ENCODE assay signal across 1 cellular context in genomic region chr19:18441804-18442788, GRCh38.
A peak's percentile ranks its signal among the peaks of the same experiment; 100 is the strongest.
TF ChIP-seq lines count a peak whose summit lies in the region.

No MANE protein-coding gene starts in this region.

TF ChIP-seq in HepG2, 621 proteins besides CTCF, POLR2A, EP300 and RAD21:
- TF ChIP-seq HDAC1 (CRISPR knock-in tag; IDR thresholded peaks at IDR 0.05) (peak; percentile 7; the same call in 1 of the 2 replicates), ZNF724P (CRISPR knock-in tag; IDR thresholded peaks at IDR 0.05; ENCODE audit: borderline replicate concordance) (no peak), CBX2 (IDR thresholded peaks at IDR 0.05; ENCODE audit: low read depth, low read length) (no peak), CBX2 (CRISPR knock-in tag; IDR thresholded peaks at IDR 0.05; ENCODE audit: low read depth) (no peak), CHD4 (IDR thresholded peaks at IDR 0.05; ENCODE audit: borderline replicate concordance, low read length) (0 out of 2 replicates have a peak, but pooled peaks have one; percentile 54), ZNF646 (CRISPR knock-in tag; IDR thresholded peaks at IDR 0.05) (peak; percentile 99), ZSCAN22 (CRISPR knock-in tag; IDR thresholded peaks at IDR 0.05) (no peak), MTERF4 (CRISPR knock-in tag; IDR thresholded peaks at IDR 0.05) (no peak), BRCA1 (CRISPR knock-in tag; IDR thresholded peaks at IDR 0.05) (no peak), NFIB (CRISPR knock-in tag; IDR thresholded peaks at IDR 0.05; ENCODE audit: borderline replicate concordance) (no peak), MIER2 (CRISPR knock-in tag; IDR thresholded peaks at IDR 0.05) (no peak), ZNF432 (CRISPR knock-in tag; IDR thresholded peaks at IDR 0.05; ENCODE audit: borderline replicate concordance) (no peak), ZNF138 (CRISPR knock-in tag; IDR thresholded peaks at IDR 0.05; ENCODE audit: low read depth) (no peak), FOXA1 (IDR thresholded peaks at IDR 0.05) (no peak), FOXA1 (CRISPR knock-in tag; IDR thresholded peaks at IDR 0.05) (no peak), HNRNPL (IDR thresholded peaks at IDR 0.05; ENCODE audit: low read depth, low read length) (peak; percentile 69; the same call in 1 of the 2 replicates)
TF ChIP-seq in HepG2: peak in this region for 4.
